In genomic region chr9:114525505-114525904, GRCh38 we compare ENCODE assay signal across 14 cellular contexts. TPM values are rescaled to one million over a fixed set of nuclear protein-coding genes. Genes with fewer than 3 reads are reported as not detected.
DNase-seq lines count a peak whose midpoint lies in the region; ATAC-seq, FAIRE-seq and TF ChIP-seq lines count a peak whose summit lies in the region.
"Had no signal": no experiment of that assay in that cellular context is flagged by ENCODE, and none has a peak within 500 bp of the region (broad histone marks: within the 10 kb centered on the region; RNA-seq: fewer than 3 reads in every experiment).

No MANE protein-coding gene starts in this region.

- no peaks in the 10 kb centered on the region for H3K9me3 ChIP-seq in ovary
- H3K9me3 ChIP-seq in mucosa of descending colon, result no peaks in the 10 kb centered on the region
- H3K9me3 ChIP-seq: gastroesophageal sphincter, upper lobe of right lung had no signal

- H3K36me3 ChIP-seq in ovary (no peaks in the 10 kb centered on the region), mucosa of descending colon (ENCODE audit: low read depth) (no peaks in the 10 kb centered on the region)
- H3K36me3 ChIP-seq: gastroesophageal sphincter, upper lobe of right lung had no signal

- TF ChIP-seq POLR2A in ovary (IDR thresholded peaks at IDR 0.05), result no peak

- TF ChIP-seq EP300 in ovary (IDR thresholded peaks at IDR 0.05), result no peak

- H3K4me3 ChIP-seq in epithelial cell of esophagus (ENCODE audit: low read length) (no peak overlapping the region), retinal pigment epithelial cell (ENCODE audit: low read length) (no peak overlapping the region), ovary (no peak overlapping the region), mucosa of descending colon (no peak overlapping the region)
- H3K4me3 ChIP-seq: gastroesophageal sphincter, upper lobe of right lung had no signal

- H3K27me3 ChIP-seq in ovary, result no peaks in the 10 kb centered on the region

- DNase-seq in GM03348 (ENCODE audit: low spot score) (peak; percentile 82), RCC 7860 (ENCODE audit: low spot score) (peak; percentile 77), epithelial cell of esophagus (ENCODE audit: low read depth) (peak; percentile 77), retinal pigment epithelial cell (ENCODE audit: low read depth) (peak; percentile 64), SHP77 treated with DMSO at 0.1 percent for 48 hours (lab: John Stamatoyannopoulos, UW) (no peak), ovary (no peak), mucosa of descending colon (no peak)
- DNase-seq: DND-41; NCI-H1694; NCI-H510A; stimulated activated CD4-positive, alpha-beta T cell treated with anti-CD3 and anti-CD28 coated beads, Interleukin-4, amount 100 ng/mL, for 4 hours; upper lobe of right lung had no signal

- intact Hi-C loops in ovary (cut with DNase I) (no loop called here), mucosa of descending colon (cut with DNase I, micrococcal nuclease) (no loop called here)

- 58 to 77% (median 76%) methylated on average over 3 of the region's 3 CpGs for WGBS in ovary, 3 donors

- no peak for ATAC-seq in mucosa of descending colon
- ATAC-seq: gastroesophageal sphincter, upper lobe of right lung had no signal

- H3K4me1 ChIP-seq in ovary (ENCODE audit: insufficient read depth) (no peaks in the 10 kb centered on the region), mucosa of descending colon (ENCODE audit: low read depth) (no peaks in the 10 kb centered on the region)
- H3K4me1 ChIP-seq: upper lobe of right lung had no signal

- no peak for TF ChIP-seq CTCF in epithelial cell of esophagus (IDR thresholded peaks at IDR 0.05; ENCODE audit: insufficient read depth, low read depth, low read length, missing control alignments)
- no peak for TF ChIP-seq CTCF in retinal pigment epithelial cell (conservative IDR thresholded peaks at IDR 0.05; ENCODE audit: low read depth, low read length)
- no peak for TF ChIP-seq CTCF in ovary (IDR thresholded peaks at IDR 0.05)
- no peak for TF ChIP-seq CTCF in mucosa of descending colon (IDR thresholded peaks at IDR 0.05)

- FAIRE-seq in RCC 7860 (lab: Jason Lieb, UNC), result no peak

- no peak overlapping the region for H3K27ac ChIP-seq in ovary
- H3K27ac ChIP-seq: KMS-11, upper lobe of right lung had no signal

RNA-seq across cellular contexts. Expression of gene WHRN, which starts 20.2 kb away (rescaled TPM):
- total RNA-seq in ovary, result 10 to 100 TPM; 13.4 to 28.5 (median 25.6) TPM
- 10 to 100 TPM in 1 of 2 donors, 1 to 10 TPM in 1; 1.7 to 10.4 TPM for polyA plus RNA-seq in ovary
- total RNA-seq in mucosa of descending colon, result 10 to 100 TPM in 1 of 3 donors, 1 to 10 TPM in 2; 2.8 to 19.1 (median 4.7) TPM

Comparison
In these comparisons a context has a peak if more than half of its experiments do, and no peak if none do; other contexts are left out.
1. DNase-seq: peak in GM03348 (single experiment), RCC 7860 (single experiment), epithelial cell of esophagus (single experiment) and retinal pigment epithelial cell (single experiment); none in SHP77 treated with DMSO at 0.1 percent for 48 hours (single experiment), ovary (0 of 5) and mucosa of descending colon (0 of 3).